Comparison of ENCODE assay signal across 8 cellular contexts in genomic region chr17:32936894-32937500, GRCh38. TPM values are rescaled to one million over a fixed set of nuclear protein-coding genes. Genes with fewer than 3 reads are reported as not detected.
DNase-seq lines count a peak whose midpoint lies in the region; ATAC-seq and TF ChIP-seq lines count a peak whose summit lies in the region.

No MANE protein-coding gene starts in this region.

- TF ChIP-seq POLR2A in esophagus muscularis mucosa (IDR thresholded peaks at IDR 0.05; ENCODE audit: low read depth): no peak

- peaks cover 12 to 89% (median 41%) of the 10 kb centered on the region in 4 donors for H3K36me3 ChIP-seq in esophagus muscularis mucosa

- H3K27ac Mint-ChIP-seq in naive B cell: no peak overlapping the region

- 30% methylated on average over 14 of the region's 14 CpGs for WGBS in esophagus muscularis mucosa

- no peak for TF ChIP-seq EP300 in esophagus muscularis mucosa (IDR thresholded peaks at IDR 0.05)

- no peak overlapping the region for H3K27ac ChIP-seq in 22Rv1
- H3K27ac ChIP-seq in esophagus muscularis mucosa (replicated peaks in 1 of 4): peak overlapping the region in 3 of 4 donors; percentile 15 to 57 (median 19)

- ATAC-seq in naive B cell (ENCODE audit: low read depth in 2 of 2): peak in 1 of 2 donors; percentile 35
- ATAC-seq in GM19328 (IDR thresholded peaks at IDR 0.05; ENCODE audit: unreplicated experiment): no peak

- H3K4me1 ChIP-seq in esophagus muscularis mucosa: peaks cover 0 to 17% (median 10%) of the 10 kb centered on the region in 4 donors

- H3K9me3 ChIP-seq in esophagus muscularis mucosa: no peaks in the 10 kb centered on the region

- peaks cover 0 to 5% (median 0%) of the 10 kb centered on the region in 7 donors for H3K9me3 Mint-ChIP-seq in naive B cell

- peaks cover 38 to 68% (median 44%) of the 10 kb centered on the region in 3 donors for H3K27me3 Mint-ChIP-seq in naive B cell

- DNase-seq in NCI-H748 treated with DMSO at 0.1 percent for 48 hours (lab: John Stamatoyannopoulos, UW) (peak; percentile 60), activated T-cell treated with anti-CD3 and anti-CD28 coated beads for 24 hours (ENCODE audit: low read depth) (peak; percentile 46), esophagus muscularis mucosa (ENCODE audit: extremely low spot score) (no peak), naive B cell (peak; percentile 11)
- peak; percentile 14 to 45 for DNase-seq in stimulated activated CD8-positive, alpha-beta memory T cell treated with anti-CD3 and anti-CD28 coated beads, Interleukin-7, amount 100 ng/mL, for 48 hours (ENCODE audit: extremely low read depth in 1 of 2, low read depth in 1 of 2)

- intact Hi-C loops in esophagus muscularis mucosa (cut with DNase I): no loop called here

- H3K27me3 ChIP-seq in esophagus muscularis mucosa: no peaks in the 10 kb centered on the region

- H3K36me3 Mint-ChIP-seq in naive B cell: no peaks in the 10 kb centered on the region

- TF ChIP-seq CTCF in 22Rv1 (IDR thresholded peaks at IDR 0.05): peak; percentile 90
- TF ChIP-seq CTCF in GM12875 (IDR thresholded peaks at IDR 0.05; ENCODE audit: borderline replicate concordance, insufficient read depth, low read depth, low read length): peak; percentile 88
- TF ChIP-seq CTCF in esophagus muscularis mucosa (IDR thresholded peaks at IDR 0.05): peak; percentile 73 to 90 (median 78)

- H3K4me3 ChIP-seq in GM12875 (ENCODE audit: low read depth, low read length) (no peak overlapping the region), esophagus muscularis mucosa (no peak overlapping the region)

- peak overlapping the region in 2 of 8 donors; percentile 9 to 74 for H3K4me3 Mint-ChIP-seq in naive B cell

- H3K4me1 Mint-ChIP-seq in naive B cell: peaks cover 0 to 6% (median 4%) of the 10 kb centered on the region in 3 donors

RNA-seq across cellular contexts. Expression of gene TMEM98, which starts 9.0 kb away (rescaled TPM):
- total RNA-seq in esophagus muscularis mucosa: 10 to 100 TPM; 39.3 to 73.4 (median 54.2) TPM
- not detected for polyA plus RNA-seq in naive B cell (ENCODE audit: low read depth in 6 of 6)

RNA-seq across cellular contexts. Expression of gene SPACA3, which starts 54.6 kb away (rescaled TPM):
- not detected for total RNA-seq in esophagus muscularis mucosa
- not detected for polyA plus RNA-seq in naive B cell (ENCODE audit: low read depth in 6 of 6)
